ENCODE assay signal across 1 cellular context in genomic region chr17:80292557-80292956, GRCh38.
TF ChIP-seq lines count a peak whose summit lies in the region.

No MANE protein-coding gene starts in this region.

TF ChIP-seq in HepG2, 621 proteins besides CTCF, POLR2A, EP300 and RAD21:
- TF ChIP-seq, protein P1, sequence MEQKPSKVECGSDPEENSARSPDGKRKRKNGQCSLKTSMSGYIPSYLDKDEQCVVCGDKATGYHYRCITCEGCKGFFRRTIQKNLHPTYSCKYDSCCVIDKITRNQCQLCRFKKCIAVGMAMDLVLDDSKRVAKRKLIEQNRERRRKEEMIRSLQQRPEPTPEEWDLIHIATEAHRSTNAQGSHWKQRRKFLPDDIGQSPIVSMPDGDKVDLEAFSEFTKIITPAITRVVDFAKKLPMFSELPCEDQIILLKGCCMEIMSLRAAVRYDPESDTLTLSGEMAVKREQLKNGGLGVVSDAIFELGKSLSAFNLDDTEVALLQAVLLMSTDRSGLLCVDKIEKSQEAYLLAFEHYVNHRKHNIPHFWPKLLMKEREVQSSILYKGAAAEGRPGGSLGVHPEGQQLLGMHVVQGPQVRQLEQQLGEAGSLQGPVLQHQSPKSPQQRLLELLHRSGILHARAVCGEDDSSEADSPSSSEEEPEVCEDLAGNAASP (CRISPR knock-in tag; IDR thresholded peaks at IDR 0.05; ENCODE audit: borderline replicate concordance): 0 out of 2 replicates have a peak, but pooled peaks have one; percentile 22
- TF ChIP-seq MEIS2 (CRISPR knock-in tag; IDR thresholded peaks at IDR 0.05): no peak
- TF ChIP-seq, protein P2, sequence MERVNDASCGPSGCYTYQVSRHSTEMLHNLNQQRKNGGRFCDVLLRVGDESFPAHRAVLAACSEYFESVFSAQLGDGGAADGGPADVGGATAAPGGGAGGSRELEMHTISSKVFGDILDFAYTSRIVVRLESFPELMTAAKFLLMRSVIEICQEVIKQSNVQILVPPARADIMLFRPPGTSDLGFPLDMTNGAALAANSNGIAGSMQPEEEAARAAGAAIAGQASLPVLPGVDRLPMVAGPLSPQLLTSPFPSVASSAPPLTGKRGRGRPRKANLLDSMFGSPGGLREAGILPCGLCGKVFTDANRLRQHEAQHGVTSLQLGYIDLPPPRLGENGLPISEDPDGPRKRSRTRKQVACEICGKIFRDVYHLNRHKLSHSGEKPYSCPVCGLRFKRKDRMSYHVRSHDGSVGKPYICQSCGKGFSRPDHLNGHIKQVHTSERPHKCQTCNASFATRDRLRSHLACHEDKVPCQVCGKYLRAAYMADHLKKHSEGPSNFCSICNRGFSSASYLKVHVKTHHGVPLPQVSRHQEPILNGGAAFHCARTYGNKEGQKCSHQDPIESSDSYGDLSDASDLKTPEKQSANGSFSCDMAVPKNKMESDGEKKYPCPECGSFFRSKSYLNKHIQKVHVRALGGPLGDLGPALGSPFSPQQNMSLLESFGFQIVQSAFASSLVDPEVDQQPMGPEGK (CRISPR knock-in tag; IDR thresholded peaks at IDR 0.05): peak; percentile 42
- TF ChIP-seq SMC3 (IDR thresholded peaks at IDR 0.05; ENCODE audit: low read length): peak; percentile 40; the same call in 1 of the 2 replicates
- TF ChIP-seq STAG1 (CRISPR knock-in tag; IDR thresholded peaks at IDR 0.05): peak; percentile 55
- no peak for TF ChIP-seq NR2F6 (IDR thresholded peaks at IDR 0.05)
- TF ChIP-seq NR2F6 (CRISPR knock-in tag; IDR thresholded peaks at IDR 0.05): 0 out of 2 replicates have a peak, but pooled peaks have one; percentile 10
- TF ChIP-seq, protein P3, sequence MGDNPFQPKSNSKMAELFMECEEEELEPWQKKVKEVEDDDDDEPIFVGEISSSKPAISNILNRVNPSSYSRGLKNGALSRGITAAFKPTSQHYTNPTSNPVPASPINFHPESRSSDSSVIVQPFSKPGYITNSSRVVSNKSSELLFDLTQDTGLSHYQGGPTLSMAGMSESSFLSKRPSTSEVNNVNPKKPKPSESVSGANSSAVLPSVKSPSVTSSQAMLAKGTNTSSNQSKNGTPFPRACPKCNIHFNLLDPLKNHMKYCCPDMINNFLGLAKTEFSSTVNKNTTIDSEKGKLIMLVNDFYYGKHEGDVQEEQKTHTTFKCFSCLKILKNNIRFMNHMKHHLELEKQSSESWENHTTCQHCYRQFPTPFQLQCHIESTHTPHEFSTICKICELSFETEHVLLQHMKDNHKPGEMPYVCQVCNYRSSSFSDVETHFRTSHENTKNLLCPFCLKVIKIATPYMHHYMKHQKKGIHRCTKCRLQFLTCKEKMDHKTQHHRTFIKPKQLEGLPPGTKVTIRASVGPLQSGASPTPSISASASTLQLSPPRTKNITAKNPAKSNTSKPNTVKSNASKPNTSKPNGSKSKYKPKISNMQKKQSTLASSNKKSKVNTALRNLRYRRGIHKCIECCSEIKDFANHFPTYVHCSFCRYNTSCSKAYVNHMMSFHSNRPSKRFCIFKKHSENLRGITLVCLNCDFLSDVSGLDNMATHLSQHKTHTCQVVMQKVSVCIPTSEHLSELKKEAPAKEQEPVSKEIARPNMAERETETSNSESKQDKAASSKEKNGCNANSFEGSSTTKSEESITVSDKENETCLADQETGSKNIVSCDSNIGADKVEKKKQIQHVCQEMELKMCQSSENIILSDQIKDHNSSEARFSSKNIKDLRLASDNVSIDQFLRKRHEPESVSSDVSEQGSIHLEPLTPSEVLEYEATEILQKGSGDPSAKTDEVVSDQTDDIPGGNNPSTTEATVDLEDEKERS (CRISPR knock-in tag; IDR thresholded peaks at IDR 0.05): no peak
- TF ChIP-seq AKNA (CRISPR knock-in tag; IDR thresholded peaks at IDR 0.05; ENCODE audit: borderline replicate concordance): no peak
- TF ChIP-seq, protein P4, sequence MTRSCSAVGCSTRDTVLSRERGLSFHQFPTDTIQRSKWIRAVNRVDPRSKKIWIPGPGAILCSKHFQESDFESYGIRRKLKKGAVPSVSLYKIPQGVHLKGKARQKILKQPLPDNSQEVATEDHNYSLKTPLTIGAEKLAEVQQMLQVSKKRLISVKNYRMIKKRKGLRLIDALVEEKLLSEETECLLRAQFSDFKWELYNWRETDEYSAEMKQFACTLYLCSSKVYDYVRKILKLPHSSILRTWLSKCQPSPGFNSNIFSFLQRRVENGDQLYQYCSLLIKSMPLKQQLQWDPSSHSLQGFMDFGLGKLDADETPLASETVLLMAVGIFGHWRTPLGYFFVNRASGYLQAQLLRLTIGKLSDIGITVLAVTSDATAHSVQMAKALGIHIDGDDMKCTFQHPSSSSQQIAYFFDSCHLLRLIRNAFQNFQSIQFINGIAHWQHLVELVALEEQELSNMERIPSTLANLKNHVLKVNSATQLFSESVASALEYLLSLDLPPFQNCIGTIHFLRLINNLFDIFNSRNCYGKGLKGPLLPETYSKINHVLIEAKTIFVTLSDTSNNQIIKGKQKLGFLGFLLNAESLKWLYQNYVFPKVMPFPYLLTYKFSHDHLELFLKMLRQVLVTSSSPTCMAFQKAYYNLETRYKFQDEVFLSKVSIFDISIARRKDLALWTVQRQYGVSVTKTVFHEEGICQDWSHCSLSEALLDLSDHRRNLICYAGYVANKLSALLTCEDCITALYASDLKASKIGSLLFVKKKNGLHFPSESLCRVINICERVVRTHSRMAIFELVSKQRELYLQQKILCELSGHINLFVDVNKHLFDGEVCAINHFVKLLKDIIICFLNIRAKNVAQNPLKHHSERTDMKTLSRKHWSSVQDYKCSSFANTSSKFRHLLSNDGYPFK (CRISPR knock-in tag; IDR thresholded peaks at IDR 0.05; ENCODE audit: borderline replicate concordance): no peak
- TF ChIP-seq REST (IDR thresholded peaks at IDR 0.05; ENCODE audit: borderline replicate concordance in 1 of 2, low read depth in 1 of 2, low read length in 2 of 2): no peak
TF ChIP-seq in HepG2: peak in this region for 5.
